In the genomic region with DNA sequence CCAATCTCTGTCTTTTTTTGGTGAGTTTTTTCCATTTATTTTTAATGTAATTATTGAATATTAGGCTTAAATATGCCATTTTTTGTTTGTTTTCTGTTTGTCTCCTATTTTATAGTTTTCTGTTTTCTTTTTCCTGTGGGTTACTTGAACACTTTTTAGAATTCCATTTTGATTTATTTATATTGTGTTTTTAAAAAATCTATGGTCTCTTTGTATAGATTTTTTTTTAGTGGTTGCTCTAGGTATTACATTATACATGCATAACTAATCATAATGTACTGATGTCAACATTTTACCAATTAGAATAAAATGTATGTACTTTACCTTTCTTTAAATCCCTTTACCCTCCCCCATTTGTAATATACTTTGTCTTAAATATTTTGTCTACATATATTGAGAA, we compare ENCODE assay signal across 21 cellular contexts. TPM values are rescaled to one million over a fixed set of nuclear protein-coding genes. Genes with fewer than 3 reads are reported as not detected.
DNase-seq lines count a peak whose midpoint lies in the region; ATAC-seq, FAIRE-seq and TF ChIP-seq lines count a peak whose summit lies in the region.
"Had no signal": no experiment of that assay in that cellular context is flagged by ENCODE, and none has a peak within 500 bp of the region (broad histone marks: within the 10 kb centered on the region; RNA-seq: fewer than 3 reads in every experiment).

No MANE protein-coding gene starts in this region.

- CTCF ChIA-PET in CD8-positive, alpha-beta T cell (lab: Charles Lee), result no interaction called here
- CTCF ChIA-PET in mammary epithelial cell (lab: Charles Lee; ENCODE audit: low non-redundant PET), result no interaction called here

- H3K36me3 ChIP-seq in CD8-positive, alpha-beta T cell (ENCODE audit: insufficient read depth, low read length), result peaks cover 6% of the 10 kb centered on the region
- no peaks in the 10 kb centered on the region for H3K36me3 ChIP-seq in kidney (ENCODE audit: control insufficient read depth in 1 of 2, insufficient read depth in 2 of 2, low read length in 2 of 2)
- peaks cover 0 to 4% (median 0%) of the 10 kb centered on the region in 4 donors for H3K36me3 ChIP-seq in sigmoid colon
- peaks cover 14% of the 10 kb centered on the region for H3K36me3 ChIP-seq in mammary epithelial cell (ENCODE audit: insufficient read depth, low read length)
- H3K36me3 ChIP-seq in uterus, result no peaks in the 10 kb centered on the region
- H3K36me3 ChIP-seq: gastrocnemius medialis, ovary had no signal

- in situ Hi-C loops in mammary epithelial cell (cut with MboI; ENCODE audit: low sequenced_read_pairs in 2 of 2), result no loop called here

- DNase-seq in CD8-positive, alpha-beta T cell, result no peak
- DNase-seq in activated naive CD8-positive, alpha-beta T cell treated with anti-CD3 and anti-CD28 coated beads for 36 hours, result no peak
- DNase-seq in kidney (no peak), sigmoid colon (no peak), mammary epithelial cell (no peak), uterus (no peak)
- DNase-seq: activated CD4-positive, alpha-beta T cell treated with anti-CD3 and anti-CD28 coated beads, Interleukin-2, amount 50 U/mL, for 4 hours; aorta; gastrocnemius medialis; H7; mucosa of descending colon; MV-4-11; NCI-H187 treated with DMSO at 0.1 percent for 48 hours; NK-92 treated with Interleukin-12 subunit alpha and Interleukin-12 subunit beta, amount 100 ng/mL, for 24 hours; ovary; RPMI8226; stimulated activated CD4-positive, alpha-beta T cell treated with anti-CD3 and anti-CD28 coated beads, Interleukin-4, amount 100 ng/mL, for 24 hours; SW 1271 had no signal

- TF ChIP-seq CTCF in CD8-positive, alpha-beta T cell (IDR thresholded peaks at IDR 0.05), result peak; percentile 16
- no peak for TF ChIP-seq CTCF in kidney (IDR thresholded peaks at IDR 0.05; ENCODE audit: borderline replicate concordance, extremely low read depth, insufficient read depth)
- TF ChIP-seq CTCF in sigmoid colon (IDR thresholded peaks at IDR 0.05), result no peak
- peak in 1 of 2 donors; percentile 5 for TF ChIP-seq CTCF in mammary epithelial cell (conservative IDR thresholded peaks at IDR 0.05 in 1 of 2, IDR thresholded peaks at IDR 0.05 in 1 of 2; ENCODE audit: extremely low read depth in 1 of 2, insufficient read depth in 1 of 2, low read depth in 1 of 2, low read length in 2 of 2)
- TF ChIP-seq CTCF in uterus (IDR thresholded peaks at IDR 0.05), result no peak

- ATAC-seq in CD8-positive, alpha-beta T cell, result no peak
- no peak for ATAC-seq in HG02973 (IDR thresholded peaks at IDR 0.05; ENCODE audit: unreplicated experiment)
- ATAC-seq: gastrocnemius medialis, left lobe of liver, mucosa of descending colon had no signal

- TF ChIP-seq EP300 in sigmoid colon (IDR thresholded peaks at IDR 0.05), result no peak

- peak overlapping the region; percentile 4 for H3K27ac Mint-ChIP-seq in CD8-positive, alpha-beta T cell
- peak overlapping the region; percentile 86 for H3K27ac Mint-ChIP-seq in activated naive CD8-positive, alpha-beta T cell treated with anti-CD3 and anti-CD28 coated beads for 36 hours

- TF ChIP-seq POLR2A in sigmoid colon (IDR thresholded peaks at IDR 0.05) (no peak), uterus (IDR thresholded peaks at IDR 0.05) (no peak)

- BruUV-seq in mammary epithelial cell (replicated peaks; lab: Mats Ljungman, UMichigan), result no TSS peak

- peak; percentile 78 for FAIRE-seq in A204.1 (lab: Jason Lieb, UNC)
- FAIRE-seq in kidney (lab: Jason Lieb, UNC), result peak; percentile 13

- no peak overlapping the region for H3K4me2 ChIP-seq in mammary epithelial cell (ENCODE audit: insufficient read depth, low read depth, low read length)

- no peak overlapping the region for H3K4me3 Mint-ChIP-seq in CD8-positive, alpha-beta T cell
- no peak overlapping the region for H3K4me3 Mint-ChIP-seq in activated naive CD8-positive, alpha-beta T cell treated with anti-CD3 and anti-CD28 coated beads for 36 hours

- intact Hi-C loops in CD8-positive, alpha-beta T cell (cut with DNase I, micrococcal nuclease), result loop anchor here in 1 of 2 experiments (2.0 kb wide), 1 partner anchor 16 kb away; no protein-coding TSS in a partner anchor
- intact Hi-C loops in kidney (cut with DNase I) (no loop called here), sigmoid colon (cut with DNase I) (no loop called here), mammary epithelial cell (cut with micrococcal nuclease) (no loop called here), uterus (cut with DNase I; ENCODE audit: low total_unique reads) (no loop called here)

- dilution Hi-C loops in mammary epithelial cell (cut with HindIII; ENCODE audit: low sequenced_read_pairs), result no loop called here

- peaks cover 6% of the 10 kb centered on the region for H3K4me1 ChIP-seq in CD8-positive, alpha-beta T cell (ENCODE audit: insufficient read depth, low read length)
- H3K4me1 ChIP-seq in kidney (ENCODE audit: control insufficient read depth in 1 of 2, insufficient read depth in 1 of 2, low read depth in 1 of 2, low read length in 2 of 2) (no peaks in the 10 kb centered on the region), sigmoid colon (no peaks in the 10 kb centered on the region), mammary epithelial cell (ENCODE audit: insufficient read depth, low read length) (peaks cover 8% of the 10 kb centered on the region), uterus (peaks cover 0 to 7% of the 10 kb centered on the region in 2 donors)
- H3K4me1 ChIP-seq: gastrocnemius medialis had no signal

- no peak overlapping the region for H3K27ac ChIP-seq in CD8-positive, alpha-beta T cell (ENCODE audit: low read depth, low read length)
- H3K27ac ChIP-seq in kidney (ENCODE audit: low read depth in 2 of 2, low read length in 2 of 2) (no peak overlapping the region), sigmoid colon (no peak overlapping the region), mammary epithelial cell (ENCODE audit: insufficient read depth, low read depth, low read length) (no peak overlapping the region), uterus (no peak overlapping the region)
- H3K27ac ChIP-seq: gastrocnemius medialis, ovary had no signal

- peaks cover 20% of the 10 kb centered on the region for H3K9me3 Mint-ChIP-seq in CD8-positive, alpha-beta T cell
- peaks cover 38% of the 10 kb centered on the region for H3K9me3 Mint-ChIP-seq in activated naive CD8-positive, alpha-beta T cell treated with anti-CD3 and anti-CD28 coated beads for 36 hours

- H3K79me2 ChIP-seq in mammary epithelial cell (ENCODE audit: insufficient read depth, low read length), result peaks cover 26% of the 10 kb centered on the region

- no peak overlapping the region for H3K9ac ChIP-seq in kidney (ENCODE audit: low read length in 2 of 2)
- no peak overlapping the region for H3K9ac ChIP-seq in mammary epithelial cell (ENCODE audit: insufficient read depth, low read length)

- H3K4me1 Mint-ChIP-seq in CD8-positive, alpha-beta T cell (ENCODE audit: low read depth), result peaks cover 74% of the 10 kb centered on the region
- H3K4me1 Mint-ChIP-seq in activated naive CD8-positive, alpha-beta T cell treated with anti-CD3 and anti-CD28 coated beads for 36 hours, result peaks cover 61% of the 10 kb centered on the region

- POLR2A ChIA-PET in CD8-positive, alpha-beta T cell (lab: Charles Lee), result no interaction called here

- H3K27me3 Mint-ChIP-seq in CD8-positive, alpha-beta T cell (ENCODE audit: low read depth), result no peaks in the 10 kb centered on the region
- H3K27me3 Mint-ChIP-seq in activated naive CD8-positive, alpha-beta T cell treated with anti-CD3 and anti-CD28 coated beads for 36 hours, result no peaks in the 10 kb centered on the region

- H3K36me3 Mint-ChIP-seq in CD8-positive, alpha-beta T cell, result peaks cover 83% of the 10 kb centered on the region
- peaks cover 70% of the 10 kb centered on the region for H3K36me3 Mint-ChIP-seq in activated naive CD8-positive, alpha-beta T cell treated with anti-CD3 and anti-CD28 coated beads for 36 hours

- peaks cover 6% of the 10 kb centered on the region for H3K9me3 ChIP-seq in CD8-positive, alpha-beta T cell (ENCODE audit: low read length)
- H3K9me3 ChIP-seq in kidney (ENCODE audit: control insufficient read depth in 1 of 2, low read length in 2 of 2), result peaks cover 0 to 3% of the 10 kb centered on the region in 2 donors
- no peaks in the 10 kb centered on the region for H3K9me3 ChIP-seq in sigmoid colon
- H3K9me3 ChIP-seq in mammary epithelial cell (replicated peaks; ENCODE audit: insufficient read depth, low read length), result no peaks in the 10 kb centered on the region
- H3K9me3 ChIP-seq in uterus, result peaks cover 0 to 4% of the 10 kb centered on the region in 2 donors
- H3K9me3 ChIP-seq: ovary had no signal

- no peaks in the 10 kb centered on the region for H4K20me1 ChIP-seq in mammary epithelial cell (ENCODE audit: insufficient read depth, low read length)

- H3K4me3 ChIP-seq in CD8-positive, alpha-beta T cell (ENCODE audit: low read depth, low read length), result no peak overlapping the region
- H3K4me3 ChIP-seq in kidney (ENCODE audit: low read length in 2 of 2) (no peak overlapping the region), sigmoid colon (no peak overlapping the region), mammary epithelial cell (replicated peaks in 1 of 3; ENCODE audit: insufficient read depth in 1 of 3, low read depth in 2 of 3, low read length in 3 of 3) (no peak overlapping the region), uterus (no peak overlapping the region)
- H3K4me3 ChIP-seq: gastrocnemius medialis, mucosa of descending colon, ovary had no signal

- no peak overlapping the region for H2AFZ ChIP-seq in mammary epithelial cell (ENCODE audit: low read depth, low read length)

- no peaks in the 10 kb centered on the region for H3K27me3 ChIP-seq in CD8-positive, alpha-beta T cell (ENCODE audit: insufficient read depth, low read length)
- no peaks in the 10 kb centered on the region for H3K27me3 ChIP-seq in sigmoid colon
- no peaks in the 10 kb centered on the region for H3K27me3 ChIP-seq in mammary epithelial cell (ENCODE audit: insufficient read depth, low read length)
- H3K27me3 ChIP-seq in uterus, result no peaks in the 10 kb centered on the region
- H3K27me3 ChIP-seq: gastrocnemius medialis, ovary had no signal

RNA-seq across cellular contexts. Expression of gene RASA2, which starts 56.2 kb away (rescaled TPM):
- 10 to 100 TPM; 96.3 to 97.4 TPM for total RNA-seq in CD8-positive, alpha-beta T cell
- total RNA-seq in activated naive CD8-positive, alpha-beta T cell treated with anti-CD3 and anti-CD28 coated beads for 36 hours, result 10 to 100 TPM; 36.1 to 40.2 TPM
- total RNA-seq in kidney (29.8 TPM), sigmoid colon (10 to 100 TPM; 13.0 to 20.5 (median 16.8) TPM), mammary epithelial cell (10 to 100 TPM; 14.8 to 19.5 TPM), uterus (10 to 100 TPM; 11.3 to 49.4 (median 38.7) TPM)
- polyA plus RNA-seq in kidney (ENCODE audit: insufficient read depth, low read depth, low replicate concordance) (2.2 TPM), sigmoid colon (1 to 10 TPM; 3.2 to 7.9 (median 3.6) TPM), mammary epithelial cell (6.3 TPM)
- 16.3 TPM for polyA minus RNA-seq in mammary epithelial cell
